20 cellular contexts compared by ENCODE assay signal in genomic region chr7:111413796-111414195, GRCh38.
A peak's percentile ranks its signal among the peaks of the same experiment; 100 is the strongest.
DNase-seq lines count a peak whose midpoint lies in the region; ATAC-seq and TF ChIP-seq lines count a peak whose summit lies in the region.
"Had no signal": no experiment of that assay in that cellular context is flagged by ENCODE, and none has a peak within 500 bp of the region (broad histone marks: within the 10 kb centered on the region; RNA-seq: fewer than 3 reads in every experiment).

No MANE protein-coding gene starts in this region.

- no peak overlapping the region for H3K27ac Mint-ChIP-seq in endodermal cell
- peak overlapping the region; percentile 33 for H3K27ac Mint-ChIP-seq in memory B cell
- peak overlapping the region; percentile 54 for H3K27ac Mint-ChIP-seq in stimulated activated naive B cell treated with anti-CD40 and anti-IgM and Interleukin-4, amounts not matched to agents 10 μg/mL and 1 μg/mL and 100 μg/mL, for 72 hours
- H3K27ac Mint-ChIP-seq in CD4-positive, alpha-beta T cell = no peak overlapping the region

- H3K9me3 ChIP-seq in endodermal cell (ENCODE audit: control insufficient read depth, low read length) = no peaks in the 10 kb centered on the region
- H3K9me3 ChIP-seq in CD4-positive, alpha-beta T cell (ENCODE audit: control insufficient read depth, low read length) = no peaks in the 10 kb centered on the region
- H3K9me3 ChIP-seq: left lung, neutrophil, upper lobe of right lung had no signal

- H3K4me1 ChIP-seq in endodermal cell (ENCODE audit: control insufficient read depth, insufficient read depth, low read length) = no peaks in the 10 kb centered on the region
- H3K4me1 ChIP-seq: left lung, upper lobe of right lung had no signal

- H3K9ac ChIP-seq in endodermal cell (ENCODE audit: extremely low read depth, low read length, poor library complexity, severe bottlenecking) = no peak overlapping the region

- no peak for TF ChIP-seq CTCF in endodermal cell (conservative IDR thresholded peaks at IDR 0.05)
- TF ChIP-seq CTCF in CD4-positive, alpha-beta T cell (IDR thresholded peaks at IDR 0.05) = no peak

- H3K9me3 Mint-ChIP-seq in endodermal cell = no peaks in the 10 kb centered on the region
- H3K9me3 Mint-ChIP-seq in memory B cell = no peaks in the 10 kb centered on the region
- H3K9me3 Mint-ChIP-seq in stimulated activated naive B cell treated with anti-CD40 and anti-IgM and Interleukin-4, amounts not matched to agents 10 μg/mL and 1 μg/mL and 100 μg/mL, for 72 hours = no peaks in the 10 kb centered on the region
- H3K9me3 Mint-ChIP-seq in CD4-positive, alpha-beta T cell = no peaks in the 10 kb centered on the region

- no peaks in the 10 kb centered on the region for H3K36me3 ChIP-seq in endodermal cell (ENCODE audit: control insufficient read depth, insufficient read depth, low read length)
- H3K36me3 ChIP-seq: left lung, neutrophil, upper lobe of right lung, WERI-Rb-1 had no signal

- H3K4me3 ChIP-seq in endodermal cell (ENCODE audit: low read length) = no peak overlapping the region
- H3K4me3 ChIP-seq: left lung, upper lobe of right lung had no signal

- POLR2A ChIA-PET in CD4-positive, alpha-beta T cell (lab: Charles Lee) = no interaction called here

- H3K4me3 Mint-ChIP-seq in endodermal cell (no peak overlapping the region), memory B cell (no peak overlapping the region)
- H3K4me3 Mint-ChIP-seq in stimulated activated naive B cell treated with anti-CD40 and anti-IgM and Interleukin-4, amounts not matched to agents 10 μg/mL and 1 μg/mL and 100 μg/mL, for 72 hours = no peak overlapping the region
- no peak overlapping the region for H3K4me3 Mint-ChIP-seq in CD4-positive, alpha-beta T cell
- H3K4me3 Mint-ChIP-seq: immature natural killer cell had no signal

- H3K4me1 Mint-ChIP-seq in endodermal cell = no peaks in the 10 kb centered on the region
- H3K4me1 Mint-ChIP-seq in memory B cell = peaks cover 6% of the 10 kb centered on the region
- H3K4me1 Mint-ChIP-seq in stimulated activated naive B cell treated with anti-CD40 and anti-IgM and Interleukin-4, amounts not matched to agents 10 μg/mL and 1 μg/mL and 100 μg/mL, for 72 hours = peaks cover 7 to 11% of the 10 kb centered on the region in 2 donors
- H3K4me1 Mint-ChIP-seq in CD4-positive, alpha-beta T cell (ENCODE audit: low read depth) = no peaks in the 10 kb centered on the region
- H3K4me1 Mint-ChIP-seq: immature natural killer cell had no signal

- peak overlapping the region; percentile 6 for H3K27ac ChIP-seq in endodermal cell (ENCODE audit: low read depth, low read length)
- H3K27ac ChIP-seq in CD4-positive, alpha-beta T cell (ENCODE audit: low read depth, low read length) = no peak overlapping the region
- H3K27ac ChIP-seq: left lung, neutrophil, upper lobe of right lung, WERI-Rb-1 had no signal

- DNase-seq in NCI-H748 (lab: John Stamatoyannopoulos, UW; ENCODE audit: unreplicated experiment) (peak; percentile 16), NCI-H748 treated with DMSO at 0.1 percent for 48 hours (lab: John Stamatoyannopoulos, UW) (no peak), endodermal cell (peak; percentile 68), memory B cell (ENCODE audit: low spot score in 2 of 2) (no peak), middle frontal gyrus (ENCODE audit: extremely low spot score, low spot score) (no peak)
- DNase-seq in stimulated activated naive B cell treated with anti-CD40 and anti-IgM and Interleukin-4, amounts not matched to agents 10 μg/mL and 1 μg/mL and 100 μg/mL, for 72 hours = no peak
- no peak for DNase-seq in CD4-positive, alpha-beta T cell
- no peak for DNase-seq in stimulated activated CD4-positive, alpha-beta T cell treated with anti-CD3 and anti-CD28 coated beads, Interleukin-4, amount 100 ng/mL, for 4 hours
- DNase-seq: 8988T; activated CD4-positive, alpha-beta T cell treated with anti-CD3 and anti-CD28 coated beads, Interleukin-2, amount 50 U/mL, for 4 hours; activated CD8-positive, alpha-beta memory T cell treated with anti-CD3 and anti-CD28 coated beads, Interleukin-2, amount 50 U/mL, for 4 hours; AML-193; immature natural killer cell; IMR-90; left lung; NCI-H1436 treated with DMSO at 0.1 percent for 48 hours; NCI-H69; upper lobe of right lung; WERI-Rb-1 had no signal

- H3K27me3 ChIP-seq in endodermal cell (ENCODE audit: control insufficient read depth, insufficient read depth, low read length, poor library complexity, severe bottlenecking) = no peaks in the 10 kb centered on the region
- no peaks in the 10 kb centered on the region for H3K27me3 ChIP-seq in CD4-positive, alpha-beta T cell (ENCODE audit: control insufficient read depth, insufficient read depth, low read length)
- H3K27me3 ChIP-seq: left lung, neutrophil, upper lobe of right lung had no signal

- ATAC-seq in memory B cell (ENCODE audit: low read depth) = no peak
- ATAC-seq in stimulated activated naive B cell treated with anti-CD40 and anti-IgM and Interleukin-4, amounts not matched to agents 10 μg/mL and 1 μg/mL and 100 μg/mL, for 72 hours (replicated peaks) = no peak
- ATAC-seq in CD4-positive, alpha-beta T cell (ENCODE audit: poor library complexity) = no peak
- ATAC-seq: left lung, upper lobe of right lung had no signal

- intact Hi-C loops in CD4-positive, alpha-beta T cell (cut with DNase I, micrococcal nuclease) = no loop called here

- H3K36me3 Mint-ChIP-seq in endodermal cell (ENCODE audit: low read depth) (no peaks in the 10 kb centered on the region), memory B cell (peaks cover 6% of the 10 kb centered on the region)
- peaks cover 8 to 13% of the 10 kb centered on the region in 2 donors for H3K36me3 Mint-ChIP-seq in stimulated activated naive B cell treated with anti-CD40 and anti-IgM and Interleukin-4, amounts not matched to agents 10 μg/mL and 1 μg/mL and 100 μg/mL, for 72 hours
- H3K36me3 Mint-ChIP-seq in CD4-positive, alpha-beta T cell (ENCODE audit: low read depth) = no peaks in the 10 kb centered on the region

- WGBS in endodermal cell (ENCODE audit: insufficient coverage in 1 of 2, insufficient read length in 1 of 2), 2 experiments = 20 to 53% methylated on average over 1 to 3 of the region's 3 CpGs

- CTCF ChIA-PET in CD4-positive, alpha-beta T cell (lab: Charles Lee) = interaction anchor here (0.6 kb wide), 1 partner anchor 15 kb away, joined by 3 read pairs; no protein-coding TSS in a partner anchor

- H3K27me3 Mint-ChIP-seq in endodermal cell (ENCODE audit: insufficient read depth) = no peaks in the 10 kb centered on the region
- H3K27me3 Mint-ChIP-seq in memory B cell = no peaks in the 10 kb centered on the region
- no peaks in the 10 kb centered on the region for H3K27me3 Mint-ChIP-seq in stimulated activated naive B cell treated with anti-CD40 and anti-IgM and Interleukin-4, amounts not matched to agents 10 μg/mL and 1 μg/mL and 100 μg/mL, for 72 hours
- no peaks in the 10 kb centered on the region for H3K27me3 Mint-ChIP-seq in CD4-positive, alpha-beta T cell

Comparison
In these comparisons a context has a peak if more than half of its experiments do, and no peak if none do; other contexts are left out.
1. DNase-seq: peak in NCI-H748 (single experiment) and endodermal cell (single experiment); none in NCI-H748 treated with DMSO at 0.1 percent for 48 hours (single experiment), memory B cell (0 of 2), stimulated activated naive B cell treated with anti-CD40 and anti-IgM and Interleukin-4, amounts not matched to agents 10 μg/mL and 1 μg/mL and 100 μg/mL, for 72 hours (single experiment), CD4-positive, alpha-beta T cell (0 of 10), middle frontal gyrus (single experiment) and stimulated activated CD4-positive, alpha-beta T cell treated with anti-CD3 and anti-CD28 coated beads, Interleukin-4, amount 100 ng/mL, for 4 hours (0 of 2).
2. H3K27ac Mint-ChIP-seq: peak in memory B cell (single experiment) and stimulated activated naive B cell treated with anti-CD40 and anti-IgM and Interleukin-4, amounts not matched to agents 10 μg/mL and 1 μg/mL and 100 μg/mL, for 72 hours (single experiment); none in endodermal cell (single experiment) and CD4-positive, alpha-beta T cell (single experiment).